7 cellular contexts compared by ENCODE assay signal in genomic region chr12:110619534-110619953, GRCh38. TPM values are rescaled to one million over a fixed set of nuclear protein-coding genes. Genes with fewer than 3 reads are reported as not detected.
DNase-seq lines count a peak whose midpoint lies in the region; ATAC-seq and TF ChIP-seq lines count a peak whose summit lies in the region.

No MANE protein-coding gene starts in this region.

- DNase-seq in WERI-Rb-1, result no peak
- peak; percentile 50 for DNase-seq in stimulated activated CD4-positive, alpha-beta T cell treated with anti-CD3 and anti-CD28 coated beads, Interleukin-4, amount 100 ng/mL, for 24 hours
- DNase-seq in SW480 (ENCODE audit: low spot score), result no peak
- no peak for DNase-seq in testis

- TF ChIP-seq CTCF in WERI-Rb-1 (IDR thresholded peaks at IDR 0.05; ENCODE audit: low read depth, low read length), result 0 out of 2 replicates have a peak, but pooled peaks have one; percentile 4
- no peak for TF ChIP-seq CTCF in testis (IDR thresholded peaks at IDR 0.05)

- no peak for TF ChIP-seq POLR2A in testis (IDR thresholded peaks at IDR 0.05)

- ATAC-seq in GM18870 (IDR thresholded peaks at IDR 0.05; ENCODE audit: unreplicated experiment) (peak; percentile 43), HG02798 (IDR thresholded peaks at IDR 0.05; ENCODE audit: poor library complexity, unreplicated experiment) (peak; percentile 52), HG03565 (IDR thresholded peaks at IDR 0.05; ENCODE audit: unreplicated experiment) (no peak)

- WGBS in testis, 2 donors, result 84 to 98% methylated on average over 4 of the region's 4 CpGs

- H3K9me3 ChIP-seq in WERI-Rb-1 (ENCODE audit: severe bottlenecking) (no peaks in the 10 kb centered on the region), testis (no peaks in the 10 kb centered on the region)

- H3K27me3 ChIP-seq in WERI-Rb-1 (ENCODE audit: insufficient read depth, low read depth, severe bottlenecking), result no peaks in the 10 kb centered on the region
- no peaks in the 10 kb centered on the region for H3K27me3 ChIP-seq in testis

- no peak overlapping the region for H3K4me3 ChIP-seq in WERI-Rb-1 (ENCODE audit: low read depth, low read length)
- H3K4me3 ChIP-seq in testis, result no peak overlapping the region

- no peak overlapping the region for H3K27ac ChIP-seq in WERI-Rb-1
- no peak overlapping the region for H3K27ac ChIP-seq in testis

- H3K36me3 ChIP-seq in WERI-Rb-1, result peaks cover 4% of the 10 kb centered on the region; the same call in 1 of the 2 replicates
- H3K36me3 ChIP-seq in testis (ENCODE audit: low read depth, missing control alignments), result no peaks in the 10 kb centered on the region

- H3K4me1 ChIP-seq in testis, result peaks cover 5% of the 10 kb centered on the region

- intact Hi-C loops in testis (cut with DNase I; ENCODE audit: low total_unique reads), result loop anchor here (10.0 kb wide), 1 partner anchor 75 kb away; no protein-coding TSS in a partner anchor

RNA-seq across cellular contexts. Expression of gene TCTN1, which starts 5.6 kb away (rescaled TPM):
- 100 to 1,000 TPM in 1 of 2 donors, 10 to 100 TPM in 1; 75.3 to 109 TPM for total RNA-seq in testis
- polyA plus RNA-seq in testis (ENCODE audit: insufficient read depth, low read depth, low replicate concordance), result 106 TPM

RNA-seq across cellular contexts. Expression of gene PPTC7, which starts 36.4 kb away (rescaled TPM):
- total RNA-seq in testis, result 10 to 100 TPM; 29.0 to 30.8 TPM
- polyA plus RNA-seq in testis (ENCODE audit: insufficient read depth, low read depth, low replicate concordance), result 23.7 TPM
